ENCODE assay signal across 20 cellular contexts in the genomic region with DNA sequence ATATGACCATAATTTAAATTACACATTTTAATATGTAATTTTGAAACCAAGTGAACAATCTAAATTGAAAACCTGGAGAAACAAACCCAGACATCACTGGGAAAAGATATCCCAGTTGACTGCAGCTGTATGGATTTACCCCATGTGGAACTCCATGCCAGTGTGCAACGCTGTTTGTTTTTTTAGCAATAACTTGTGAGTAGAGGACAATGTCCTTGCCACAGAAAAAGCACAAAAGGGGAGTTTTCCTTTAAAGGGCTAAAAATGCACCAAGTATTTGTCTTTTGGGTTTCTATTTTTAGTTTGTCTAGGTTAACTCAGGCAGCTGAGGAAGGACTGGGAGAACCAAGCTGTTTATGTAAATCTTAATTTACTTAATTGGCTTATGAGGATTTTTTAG. TPM values are rescaled to one million over a fixed set of nuclear protein-coding genes. Genes with fewer than 3 reads are reported as not detected.
DNase-seq lines count a peak whose midpoint lies in the region; ATAC-seq, FAIRE-seq and TF ChIP-seq lines count a peak whose summit lies in the region.
"Had no signal": no experiment of that assay in that cellular context is flagged by ENCODE, and none has a peak within 500 bp of the region (broad histone marks: within the 10 kb centered on the region; RNA-seq: fewer than 3 reads in every experiment).

No MANE protein-coding gene starts in this region.

- POLR2A ChIA-PET in HepG2 (lab: Yijun Ruan, JAX), result no interaction called here

- no peaks in the 10 kb centered on the region for H3K36me3 ChIP-seq in liver (ENCODE audit: control insufficient read depth in 4 of 4, insufficient read depth in 3 of 4, low read depth in 1 of 4, low read length in 3 of 4)
- no peaks in the 10 kb centered on the region for H3K36me3 ChIP-seq in HepG2 (replicated peaks in 1 of 2; ENCODE audit: control insufficient read depth in 1 of 2, insufficient read depth in 2 of 2, low read length in 2 of 2)
- H3K36me3 ChIP-seq in adipocyte (ENCODE audit: control insufficient read depth, insufficient read depth, low read length, severe bottlenecking), result no peaks in the 10 kb centered on the region
- H3K36me3 ChIP-seq in right lobe of liver, result no peaks in the 10 kb centered on the region
- H3K36me3 ChIP-seq: BLaER1 had no signal

- no peaks in the 10 kb centered on the region for H3K9me3 ChIP-seq in liver (ENCODE audit: control insufficient read depth in 4 of 4, low read length in 3 of 4)
- H3K9me3 ChIP-seq in HepG2 (ENCODE audit: low read length), result peaks cover 9% of the 10 kb centered on the region
- H3K9me3 ChIP-seq in adipocyte (ENCODE audit: control insufficient read depth, low read length), result no peaks in the 10 kb centered on the region
- no peaks in the 10 kb centered on the region for H3K9me3 ChIP-seq in right lobe of liver

- ATAC-seq in HepG2 (no peak), right lobe of liver (peak; percentile 58 to 80 (median 70)), HG03469 (IDR thresholded peaks at IDR 0.05; ENCODE audit: unreplicated experiment) (no peak), GM21367 (IDR thresholded peaks at IDR 0.05; ENCODE audit: unreplicated experiment) (no peak)
- ATAC-seq: A549, GM12878 had no signal

- no peak overlapping the region for H3K4me2 ChIP-seq in HepG2 (ENCODE audit: low read depth, low read length)
- H3K4me2 ChIP-seq: A549, BLaER1, KMS-11 had no signal

- no peak overlapping the region for H3K9ac ChIP-seq in liver (ENCODE audit: low read depth in 1 of 2, low read length in 2 of 2)
- no peak overlapping the region for H3K9ac ChIP-seq in HepG2 (ENCODE audit: insufficient read depth, low read depth, low read length)
- no peak overlapping the region for H3K9ac ChIP-seq in adipocyte (ENCODE audit: low read length)
- H3K9ac ChIP-seq: BLaER1, KMS-11 had no signal

- no peak for TF ChIP-seq EP300 in HepG2 (IDR thresholded peaks at IDR 0.05; ENCODE audit: low read depth in 2 of 2, low read length in 2 of 2)
- TF ChIP-seq EP300 in HepG2 (CRISPR knock-in tag; IDR thresholded peaks at IDR 0.05; ENCODE audit: borderline replicate concordance), result no peak

- TF ChIP-seq CTCF in liver (IDR thresholded peaks at IDR 0.05; ENCODE audit: low read depth, low read length, missing input control) (no peak), HepG2 (CRISPR knock-in tag; IDR thresholded peaks at IDR 0.05) (no peak), right lobe of liver (IDR thresholded peaks at IDR 0.05) (no peak)

- H3K27me3 ChIP-seq in liver (ENCODE audit: control insufficient read depth in 4 of 4, insufficient read depth in 4 of 4, low read length in 3 of 4), result no peaks in the 10 kb centered on the region
- no peaks in the 10 kb centered on the region; a peak in 2 of 5 replicates for H3K27me3 ChIP-seq in HepG2 (ENCODE audit: control insufficient read depth in 1 of 2, insufficient read depth in 2 of 2, low read length in 2 of 2)
- H3K27me3 ChIP-seq in adipocyte (replicated peaks; ENCODE audit: control insufficient read depth, insufficient read depth, low read length), result no peaks in the 10 kb centered on the region
- no peaks in the 10 kb centered on the region for H3K27me3 ChIP-seq in right lobe of liver
- H3K27me3 ChIP-seq: BLaER1 had no signal

- DNase-seq in HepG2 (ENCODE audit: low spot score) (no peak), adipocyte (ENCODE audit: low read depth) (peak; percentile 27), right lobe of liver (no peak), globus pallidus (ENCODE audit: low spot score) (no peak)
- DNase-seq: CD4-positive, alpha-beta memory T cell; DMS153; DMS79; GF-D8; H9 had no signal

- CTCF ChIA-PET in HepG2 (lab: Yijun Ruan, JAX; ENCODE audit: low intra/inter-chr PET ratio, low total read pairs), result no interaction called here

- no peaks in the 10 kb centered on the region for H4K20me1 ChIP-seq in HepG2 (ENCODE audit: insufficient read depth, low read length)
- H4K20me1 ChIP-seq: BLaER1 had no signal

- no peak overlapping the region for H3K4me3 ChIP-seq in liver (ENCODE audit: low read depth in 1 of 3, low read length in 3 of 3)
- H3K4me3 ChIP-seq in HepG2 (replicated peaks in 1 of 3; ENCODE audit: insufficient read depth in 1 of 3, low read depth in 2 of 3, low read length in 3 of 3), result no peak overlapping the region
- H3K4me3 ChIP-seq in adipocyte (ENCODE audit: low read length), result no peak overlapping the region
- H3K4me3 ChIP-seq in right lobe of liver, result no peak overlapping the region
- H3K4me3 ChIP-seq: A549, BLaER1, GM12878 had no signal

- TF ChIP-seq POLR2A in HepG2 (IDR thresholded peaks at IDR 0.05; ENCODE audit: insufficient read depth in 1 of 2, low read depth in 2 of 2, low read length in 2 of 2), result no peak
- no peak for TF ChIP-seq POLR2A in right lobe of liver (IDR thresholded peaks at IDR 0.05)

- intact Hi-C loops in HepG2 (cut with micrococcal nuclease; ENCODE audit: unreplicated experiment) (no loop called here), right lobe of liver (cut with DNase I) (no loop called here)

- BruUV-seq in HepG2 (replicated peaks; lab: Mats Ljungman, UMichigan), result no TSS peak

- no peaks in the 10 kb centered on the region for H3K79me2 ChIP-seq in HepG2 (ENCODE audit: insufficient read depth, low read length)

- H3K27ac ChIP-seq in liver (ENCODE audit: low read depth in 1 of 2, low read length in 2 of 2) (no peak overlapping the region), HepG2 (ENCODE audit: extremely low read length, insufficient read depth, low read length) (no peak overlapping the region), right lobe of liver (no peak overlapping the region)
- H3K27ac ChIP-seq: 22Rv1, A549, BLaER1, KMS-11 had no signal

- no peak for FAIRE-seq in HepG2 (lab: Jason Lieb, UNC)
- FAIRE-seq: A549, GM12878, H1 had no signal

- TF ChIP-seq RAD21 in liver (IDR thresholded peaks at IDR 0.05) (no peak), HepG2 (CRISPR knock-in tag; IDR thresholded peaks at IDR 0.05) (no peak)

- H3K4me1 ChIP-seq in liver (ENCODE audit: control insufficient read depth in 4 of 4, insufficient read depth in 4 of 4, low read length in 3 of 4) (peaks cover 0 to 25% (median 21%) of the 10 kb centered on the region in 4 donors), HepG2 (ENCODE audit: insufficient read depth, low read length) (no peaks in the 10 kb centered on the region), adipocyte (ENCODE audit: control insufficient read depth, insufficient read depth, low read length) (peaks cover 8% of the 10 kb centered on the region), right lobe of liver (peaks cover 0 to 15% (median 0%) of the 10 kb centered on the region in 4 donors)
- H3K4me1 ChIP-seq: BLaER1 had no signal

- no peak overlapping the region for H2AFZ ChIP-seq in HepG2 (ENCODE audit: low read length)

- 0% methylated on average over 1 of the region's 1 CpG for WGBS in liver
- WGBS in HepG2 (ENCODE audit: low lambda C conversion rate), result 0% methylated on average over 1 of the region's 1 CpG
- 0% methylated on average over 1 of the region's 1 CpG for WGBS in right lobe of liver (ENCODE audit: insufficient coverage, low coverage, low lambda C conversion rate, missing lambda C conversion rate)

- in situ Hi-C loops in HepG2 (cut with HindIII; ENCODE audit: extremely low pct_ligation_motif_present, low pct_unique_long_range_greater_than_20kb), result no loop called here

RNA-seq across cellular contexts. Expression of a gene that starts 15.1 kb away (rescaled TPM):
- 1 to 10 TPM in 1 of 2 donors, not detected in 1; 1.7 TPM for total RNA-seq in liver
- under 1 TPM in 1 of 2 donors, not detected in 1; 0.05 TPM for polyA plus RNA-seq in liver
- total RNA-seq in HepG2 (2016; rRNA removed; fragmentation: Illumina TruSeq; extraction: Trizol), result not detected in 2 replicates
- not detected in 2 replicates for total RNA-seq in HepG2 (2016; cell fraction: cytosol; rRNA removed; fragmentation: Illumina TruSeq; extraction: Trizol; ENCODE audit: low read depth)
- 0.09 TPM in 1 of 2 replicates, not detected in the other for total RNA-seq in HepG2 (2016; cell fraction: insoluble cytoplasmic fraction; rRNA removed; fragmentation: Illumina TruSeq; extraction: Trizol)
- total RNA-seq in HepG2 (2016; cell fraction: membrane; rRNA removed; fragmentation: Illumina TruSeq; extraction: Trizol), result 0.21 TPM in 1 of 2 replicates, not detected in the other
- total RNA-seq in HepG2 (2016; cell fraction: nucleus; rRNA removed; fragmentation: Illumina TruSeq; extraction: Trizol), result not detected in 2 replicates
- polyA plus RNA-seq in HepG2 (2011; rRNA removed), result 0.03 and 0.13 TPM in 2 replicates
- polyA plus RNA-seq in HepG2 (2011; cell fraction: cytosol; rRNA removed), result 0.04 TPM in 1 of 2 replicates, not detected in the other
- polyA plus RNA-seq in HepG2 (2011; cell fraction: nucleus; rRNA removed), result 0.35 and 0.54 TPM in 2 replicates
- polyA plus RNA-seq in HepG2 (2012), result not detected in 2 replicates
- polyA plus RNA-seq in HepG2 (2016; cell fraction: cytosol; fragmentation: Illumina TruSeq; extraction: Trizol; ENCODE audit: low read depth), result not detected in 2 replicates
- not detected in 2 replicates for polyA plus RNA-seq in HepG2 (2016; cell fraction: insoluble cytoplasmic fraction; fragmentation: Illumina TruSeq; extraction: Trizol; ENCODE audit: low read depth)
- polyA plus RNA-seq in HepG2 (2016; cell fraction: membrane; fragmentation: Illumina TruSeq; extraction: Trizol; ENCODE audit: low read depth), result not detected in 2 replicates
- 0.32 TPM in 1 of 2 replicates, not detected in the other for polyA plus RNA-seq in HepG2 (2016; cell fraction: nucleus; fragmentation: Illumina TruSeq; extraction: Trizol; ENCODE audit: insufficient read depth, low read depth)
- polyA minus RNA-seq in HepG2 (2011; rRNA and poly(A)+ RNA removed; ENCODE audit: low replicate concordance), result 0.92 and 1.6 TPM in 2 replicates
- not detected in 2 replicates for polyA minus RNA-seq in HepG2 (2011; cell fraction: cytosol; rRNA and poly(A)+ RNA removed)
- 0.25 TPM in 1 of 2 replicates, not detected in the other for polyA minus RNA-seq in HepG2 (2011; cell fraction: nucleus; rRNA and poly(A)+ RNA removed)
- total RNA-seq in right lobe of liver, result under 1 TPM in 2 of 6 experiments, not detected in 4; 0.11 to 0.12 TPM
- total RNA-seq: CD4-positive, alpha-beta memory T cell; GM12878 had no signal
- polyA plus RNA-seq: AG04450; CD14-positive monocyte; CD4-positive, alpha-beta memory T cell had no signal

RNA-seq across cellular contexts. Expression of a gene that starts 21.2 kb away (rescaled TPM):
- total RNA-seq in liver (1 to 10 TPM; 1.7 to 5.5 TPM), HepG2 (2016; rRNA removed; fragmentation: Illumina TruSeq; extraction: Trizol) (6.1 and 6.9 TPM in 2 replicates), right lobe of liver (1 to 10 TPM; 1.2 to 3.5 (median 1.7) TPM)
- polyA plus RNA-seq in liver (1 to 10 TPM in 1 of 2 donors, under 1 TPM in 1; 0.83 to 1.5 TPM), HepG2 (2011; rRNA removed) (1.6 and 2.2 TPM in 2 replicates)
- total RNA-seq in HepG2 (2016; cell fraction: cytosol; rRNA removed; fragmentation: Illumina TruSeq; extraction: Trizol; ENCODE audit: low read depth), result 4.1 and 4.3 TPM in 2 replicates
- total RNA-seq in HepG2 (2016; cell fraction: insoluble cytoplasmic fraction; rRNA removed; fragmentation: Illumina TruSeq; extraction: Trizol), result 7.2 and 7.6 TPM in 2 replicates
- 4.9 and 7.0 TPM in 2 replicates for total RNA-seq in HepG2 (2016; cell fraction: membrane; rRNA removed; fragmentation: Illumina TruSeq; extraction: Trizol)
- total RNA-seq in HepG2 (2016; cell fraction: nucleus; rRNA removed; fragmentation: Illumina TruSeq; extraction: Trizol), result 5.2 and 7.4 TPM in 2 replicates
- 1.4 and 1.5 TPM in 2 replicates for polyA plus RNA-seq in HepG2 (2011; cell fraction: cytosol; rRNA removed)
- polyA plus RNA-seq in HepG2 (2011; cell fraction: nucleus; rRNA removed), result 0.43 and 1.2 TPM in 2 replicates
- 2.3 and 3.8 TPM in 2 replicates for polyA plus RNA-seq in HepG2 (2012)
- 1.7 and 2.1 TPM in 2 replicates for polyA plus RNA-seq in HepG2 (2016; cell fraction: cytosol; fragmentation: Illumina TruSeq; extraction: Trizol; ENCODE audit: low read depth)
- polyA plus RNA-seq in HepG2 (2016; cell fraction: insoluble cytoplasmic fraction; fragmentation: Illumina TruSeq; extraction: Trizol; ENCODE audit: low read depth), result 9.5 TPM in 2 replicates
- 3.4 and 4.3 TPM in 2 replicates for polyA plus RNA-seq in HepG2 (2016; cell fraction: membrane; fragmentation: Illumina TruSeq; extraction: Trizol; ENCODE audit: low read depth)
- polyA plus RNA-seq in HepG2 (2016; cell fraction: nucleus; fragmentation: Illumina TruSeq; extraction: Trizol; ENCODE audit: insufficient read depth, low read depth), result 6.6 and 10.8 TPM in 2 replicates
- 2.4 TPM in 1 of 2 replicates, not detected in the other for polyA minus RNA-seq in HepG2 (2011; rRNA and poly(A)+ RNA removed; ENCODE audit: low replicate concordance)
- 3.3 and 4.0 TPM in 2 replicates for polyA minus RNA-seq in HepG2 (2011; cell fraction: cytosol; rRNA and poly(A)+ RNA removed)
- 2.0 and 2.7 TPM in 2 replicates for polyA minus RNA-seq in HepG2 (2011; cell fraction: nucleus; rRNA and poly(A)+ RNA removed)

Comparison
In these comparisons a context has a peak if more than half of its experiments do, and no peak if none do; other contexts are left out.
1. ATAC-seq: peak in right lobe of liver (4 of 4); none in HepG2 (single experiment), HG03469 (single experiment) and GM21367 (single experiment).